8 cellular contexts compared by ENCODE assay signal in genomic region chr9:129610473-129611301, GRCh38. TPM values are rescaled to one million over a fixed set of nuclear protein-coding genes. Genes with fewer than 3 reads are reported as not detected.
DNase-seq lines count a peak whose midpoint lies in the region; TF ChIP-seq lines count a peak whose summit lies in the region.

No MANE protein-coding gene starts in this region.

- H3K18ac ChIP-seq in trophoblast cell (ENCODE audit: low read length), result peak overlapping the region; percentile 94

- peak overlapping the region; percentile 94 for H3K14ac ChIP-seq in trophoblast cell (ENCODE audit: low read length)

- no peak overlapping the region for H3K23ac ChIP-seq in trophoblast cell (ENCODE audit: low read length)

- peaks cover 12% of the 10 kb centered on the region for H3K4me1 ChIP-seq in cardiac muscle cell (ENCODE audit: low read depth)
- H3K4me1 ChIP-seq in trophoblast cell (ENCODE audit: control insufficient read depth in 1 of 2, insufficient read depth in 2 of 2, low read length in 2 of 2), result peaks cover 14 to 18% of the 10 kb centered on the region in 2 experiments

- no CpG with 5 or more reads among the region's 66 CpGs for WGBS in trophoblast cell (ENCODE audit: extremely low coverage, insufficient coverage, insufficient read length)

- peak; percentile 22 for DNase-seq in NK-92 treated with Interleukin-12 subunit alpha and Interleukin-12 subunit beta, amount 100 ng/mL, for 24 hours (lab: John Stamatoyannopoulos, UW)
- DNase-seq in NK-92 (lab: John Stamatoyannopoulos, UW; ENCODE audit: unreplicated experiment) (no peak), KBM-7 (peak; percentile 77), T follicular helper cell (ENCODE audit: low read depth) (peak; percentile 60), cardiac muscle cell (ENCODE audit: low read depth in 1 of 2, low spot score in 1 of 2) (peak; percentile 77 to 88), trophoblast cell (peak; percentile 56 to 84), ureter (ENCODE audit: low spot score) (peak; percentile 84)
- DNase-seq in activated naive CD8-positive, alpha-beta T cell treated with anti-CD3 and anti-CD28 coated beads, Interleukin-2, amount 50 U/mL, for 16 hours (ENCODE audit: low read depth, low spot score), result peak; percentile 29

- H4K8ac ChIP-seq in trophoblast cell (ENCODE audit: low read depth, low read length), result peak overlapping the region; percentile 88

- H2BK120ac ChIP-seq in trophoblast cell (ENCODE audit: insufficient read depth, low read length, poor library complexity), result peak overlapping the region; percentile 94

- H2BK5ac ChIP-seq in trophoblast cell (ENCODE audit: low read depth, low read length, poor library complexity), result peak overlapping the region; percentile 92

- H3K9me3 ChIP-seq in cardiac muscle cell (ENCODE audit: low read depth), result no peaks in the 10 kb centered on the region
- no peaks in the 10 kb centered on the region for H3K9me3 ChIP-seq in trophoblast cell (ENCODE audit: insufficient read depth, low read depth, low read length)

- peak overlapping the region; percentile 45 for H3K4me3 ChIP-seq in cardiac muscle cell
- H3K4me3 ChIP-seq in trophoblast cell (ENCODE audit: low read depth, low read length), result peak overlapping the region; percentile 69

- H3K79me1 ChIP-seq in trophoblast cell (ENCODE audit: low read length), result peaks cover 28% of the 10 kb centered on the region

- peak overlapping the region; percentile 100 for H4K91ac ChIP-seq in trophoblast cell (ENCODE audit: low read depth, low read length)

- peak overlapping the region; percentile 88 for H4K12ac ChIP-seq in trophoblast cell (ENCODE audit: low read depth, low read length)

- peak overlapping the region; percentile 70 for H2AK5ac ChIP-seq in trophoblast cell (ENCODE audit: low read length)

- H3K79me2 ChIP-seq in trophoblast cell (ENCODE audit: control insufficient read depth, insufficient read depth, low read length, poor library complexity), result peaks cover 11% of the 10 kb centered on the region

- peak overlapping the region; percentile 88 for H2AFZ ChIP-seq in trophoblast cell (ENCODE audit: insufficient read depth, low read length, poor library complexity)

- H2BK12ac ChIP-seq in trophoblast cell (ENCODE audit: low read length), result peak overlapping the region; percentile 82

- no peaks in the 10 kb centered on the region for H3K36me3 ChIP-seq in cardiac muscle cell
- no peaks in the 10 kb centered on the region for H3K36me3 ChIP-seq in trophoblast cell (ENCODE audit: control insufficient read depth in 1 of 2, insufficient read depth in 2 of 2, low read length in 2 of 2)

- peak overlapping the region; percentile 83 for H3K4ac ChIP-seq in trophoblast cell (ENCODE audit: low read depth, low read length)

- peak; percentile 75 for TF ChIP-seq CTCF in cardiac muscle cell (IDR thresholded peaks at IDR 0.05; ENCODE audit: low read depth, low read length)

- H3K27ac ChIP-seq in cardiac muscle cell, result no peak overlapping the region
- peak overlapping the region; percentile 75 for H3K27ac ChIP-seq in trophoblast cell (ENCODE audit: low read depth, low read length)

- peak overlapping the region; percentile 93 for H3K4me2 ChIP-seq in trophoblast cell (ENCODE audit: low read length)

- no peaks in the 10 kb centered on the region for H3K27me3 ChIP-seq in cardiac muscle cell
- no peaks in the 10 kb centered on the region for H3K27me3 ChIP-seq in trophoblast cell (ENCODE audit: insufficient read depth, low read length)

- no peak overlapping the region for H3K9ac ChIP-seq in trophoblast cell (ENCODE audit: low read length)

- in situ Hi-C loops in KBM-7 (cut with MboI; ENCODE audit: low pct_unique_long_range_greater_than_20kb, low sequenced_read_pairs), result loop anchor here (10.0 kb wide), 1 partner anchor 476 kb away; no protein-coding TSS in a partner anchor

RNA-seq across cellular contexts. Expression of gene C9orf50, which starts 10.2 kb away (rescaled TPM):
- 1.8 and 2.5 TPM in 2 replicates for total RNA-seq in cardiac muscle cell
- polyA plus RNA-seq in cardiac muscle cell, result 2.9 and 4.3 TPM in 2 replicates
- polyA plus RNA-seq in trophoblast cell (2013), result 0.07 TPM in 1 of 2 replicates, not detected in the other
- not detected for total RNA-seq in ureter

RNA-seq across cellular contexts. Expression of gene NTMT1, which starts 15.3 kb away (rescaled TPM):
- 35.2 and 36.1 TPM in 2 replicates for total RNA-seq in cardiac muscle cell
- 77.6 and 86.0 TPM in 2 replicates for polyA plus RNA-seq in cardiac muscle cell
- polyA plus RNA-seq in trophoblast cell (2013), result 31.8 and 32.6 TPM in 2 replicates
- 31.2 TPM for total RNA-seq in ureter

RNA-seq across cellular contexts. Expression of gene ASB6, which starts 31.3 kb away (rescaled TPM):
- total RNA-seq in cardiac muscle cell, result 23.9 and 24.0 TPM in 2 replicates
- polyA plus RNA-seq in cardiac muscle cell, result 15.0 and 25.2 TPM in 2 replicates
- polyA plus RNA-seq in trophoblast cell (2013), result 16.6 and 17.9 TPM in 2 replicates
- total RNA-seq in ureter, result 18.8 TPM

RNA-seq across cellular contexts. Expression of gene PRRX2, which starts 54.8 kb away (rescaled TPM):
- total RNA-seq in cardiac muscle cell (1.6 and 10.2 TPM in 2 replicates), ureter (6.5 TPM)
- polyA plus RNA-seq in cardiac muscle cell, result 3.0 and 9.5 TPM in 2 replicates
- polyA plus RNA-seq in trophoblast cell (2013), result 1.3 and 1.4 TPM in 2 replicates
